ENCODE assay signal across 1 cellular context in the genomic region with DNA sequence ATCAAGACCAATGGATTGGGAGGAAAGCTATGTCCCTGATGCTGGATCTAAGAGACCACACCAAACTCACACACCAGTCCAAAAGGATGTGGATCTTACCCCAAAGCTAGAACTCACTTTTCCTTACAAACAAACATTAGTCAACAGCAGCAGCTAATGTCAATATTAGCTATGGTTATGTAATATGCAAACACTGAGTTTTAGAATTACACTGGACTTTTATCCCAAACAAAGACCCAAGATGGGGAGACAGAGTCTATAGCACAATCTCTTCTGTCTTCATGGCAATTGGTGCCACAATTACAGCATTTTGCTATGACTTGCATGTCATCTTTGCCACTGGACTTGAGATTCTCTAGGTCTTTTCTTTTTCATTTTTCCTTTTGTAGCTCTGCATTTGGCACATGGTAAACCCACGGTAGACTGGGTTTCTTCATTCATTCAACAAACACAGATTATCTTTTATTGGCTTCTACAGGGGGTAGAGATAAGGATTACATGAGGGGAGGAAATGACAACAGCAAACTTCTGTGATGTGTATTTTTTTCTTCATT.
TF ChIP-seq lines count a peak whose summit lies in the region.

No MANE protein-coding gene starts in this region.

TF ChIP-seq in HepG2, 621 proteins besides CTCF, POLR2A, EP300 and RAD21 (continued from another document and continues in another):
- TF ChIP-seq THAP8 (CRISPR knock-in tag; IDR thresholded peaks at IDR 0.05; ENCODE audit: borderline replicate concordance) (no peak), MTF2 (CRISPR knock-in tag; IDR thresholded peaks at IDR 0.05; ENCODE audit: borderline replicate concordance) (no peak), FIP1L1 (IDR thresholded peaks at IDR 0.05; ENCODE audit: borderline replicate concordance, insufficient read depth, low read depth, low read length) (no peak), ZKSCAN8 (CRISPR knock-in tag; IDR thresholded peaks at IDR 0.05; ENCODE audit: borderline replicate concordance) (peak; percentile 98), ZMYM4 (CRISPR knock-in tag; IDR thresholded peaks at IDR 0.05) (peak; percentile 88), KDM3A (CRISPR knock-in tag; IDR thresholded peaks at IDR 0.05; ENCODE audit: low read depth) (peak; percentile 96), RERE (CRISPR knock-in tag; IDR thresholded peaks at IDR 0.05; ENCODE audit: low read depth) (peak; percentile 98), CHD2 (IDR thresholded peaks at IDR 0.05; ENCODE audit: low read depth, low read length) (no peak), ZNF329 (CRISPR knock-in tag; IDR thresholded peaks at IDR 0.05; ENCODE audit: low read depth) (no peak), IKZF1 (IDR thresholded peaks at IDR 0.05) (no peak), RFX5 (IDR thresholded peaks at IDR 0.05; ENCODE audit: low read depth, low read length) (no peak), PLSCR1 (CRISPR knock-in tag; IDR thresholded peaks at IDR 0.05; ENCODE audit: borderline replicate concordance) (no peak), ZNF850 (CRISPR knock-in tag; conservative IDR thresholded peaks at IDR 0.05) (0 out of 2 replicates have a peak, but pooled peaks have one; percentile 13), ZNF777 (CRISPR knock-in tag; IDR thresholded peaks at IDR 0.05) (no peak), YY1 (IDR thresholded peaks at IDR 0.05; ENCODE audit: insufficient read depth, insufficient replicate concordance, low read depth, low read length) (peak; percentile 36), ZNF296 (CRISPR knock-in tag; conservative IDR thresholded peaks at IDR 0.05) (no peak), ZNF773 (CRISPR knock-in tag; IDR thresholded peaks at IDR 0.05; ENCODE audit: borderline replicate concordance) (no peak), ZNF720 (CRISPR knock-in tag; IDR thresholded peaks at IDR 0.05) (no peak), TFDP2 (CRISPR knock-in tag; IDR thresholded peaks at IDR 0.05) (0 out of 2 replicates have a peak, but pooled peaks have one; percentile 41), ZNF3 (CRISPR knock-in tag; IDR thresholded peaks at IDR 0.05) (peak; percentile 97), TERF1 (CRISPR knock-in tag; IDR thresholded peaks at IDR 0.05) (no peak), MNT (IDR thresholded peaks at IDR 0.05) (peak; percentile 7; the same call in 1 of the 2 replicates), NR3C1 (CRISPR knock-in tag; IDR thresholded peaks at IDR 0.05) (no peak), SMC3 (IDR thresholded peaks at IDR 0.05; ENCODE audit: low read length) (peak; percentile 52), ATF7 (IDR thresholded peaks at IDR 0.05) (peak; percentile 73), ATF7 (CRISPR knock-in tag; IDR thresholded peaks at IDR 0.05) (no peak; the same call in 1 of the 2 replicates), PATZ1 (CRISPR knock-in tag; IDR thresholded peaks at IDR 0.05) (peak; percentile 93), PPARG (CRISPR knock-in tag; conservative IDR thresholded peaks at IDR 0.05) (peak; percentile 97), ZNF710 (CRISPR knock-in tag; IDR thresholded peaks at IDR 0.05; ENCODE audit: borderline replicate concordance) (peak; percentile 88), IKZF4 (CRISPR knock-in tag; IDR thresholded peaks at IDR 0.05; ENCODE audit: borderline replicate concordance, low read depth, not compliant biosample characterization) (no peak), ZNF432 (CRISPR knock-in tag; IDR thresholded peaks at IDR 0.05; ENCODE audit: borderline replicate concordance) (no peak), MXD3 (CRISPR knock-in tag; IDR thresholded peaks at IDR 0.05) (no peak)
- TF ChIP-seq, protein P1, sequence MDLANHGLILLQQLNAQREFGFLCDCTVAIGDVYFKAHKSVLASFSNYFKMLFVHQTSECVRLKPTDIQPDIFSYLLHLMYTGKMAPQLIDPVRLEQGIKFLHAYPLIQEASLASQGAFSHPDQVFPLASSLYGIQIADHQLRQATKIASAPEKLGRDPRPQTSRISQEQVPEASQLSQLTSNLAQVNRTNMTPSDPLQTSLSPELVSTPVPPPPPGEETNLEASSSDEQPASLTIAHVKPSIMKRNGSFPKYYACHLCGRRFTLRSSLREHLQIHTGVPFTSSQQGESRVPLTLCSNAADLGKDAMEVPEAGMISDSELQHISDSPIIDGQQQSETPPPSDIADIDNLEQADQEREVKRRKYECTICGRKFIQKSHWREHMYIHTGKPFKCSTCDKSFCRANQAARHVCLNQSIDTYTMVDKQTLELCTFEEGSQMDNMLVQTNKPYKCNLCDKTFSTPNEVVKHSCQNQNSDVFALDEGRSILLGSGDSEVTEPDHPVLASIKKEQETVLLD (CRISPR knock-in tag; IDR thresholded peaks at IDR 0.05; ENCODE audit: low read depth): no peak
- TF ChIP-seq, protein P2, sequence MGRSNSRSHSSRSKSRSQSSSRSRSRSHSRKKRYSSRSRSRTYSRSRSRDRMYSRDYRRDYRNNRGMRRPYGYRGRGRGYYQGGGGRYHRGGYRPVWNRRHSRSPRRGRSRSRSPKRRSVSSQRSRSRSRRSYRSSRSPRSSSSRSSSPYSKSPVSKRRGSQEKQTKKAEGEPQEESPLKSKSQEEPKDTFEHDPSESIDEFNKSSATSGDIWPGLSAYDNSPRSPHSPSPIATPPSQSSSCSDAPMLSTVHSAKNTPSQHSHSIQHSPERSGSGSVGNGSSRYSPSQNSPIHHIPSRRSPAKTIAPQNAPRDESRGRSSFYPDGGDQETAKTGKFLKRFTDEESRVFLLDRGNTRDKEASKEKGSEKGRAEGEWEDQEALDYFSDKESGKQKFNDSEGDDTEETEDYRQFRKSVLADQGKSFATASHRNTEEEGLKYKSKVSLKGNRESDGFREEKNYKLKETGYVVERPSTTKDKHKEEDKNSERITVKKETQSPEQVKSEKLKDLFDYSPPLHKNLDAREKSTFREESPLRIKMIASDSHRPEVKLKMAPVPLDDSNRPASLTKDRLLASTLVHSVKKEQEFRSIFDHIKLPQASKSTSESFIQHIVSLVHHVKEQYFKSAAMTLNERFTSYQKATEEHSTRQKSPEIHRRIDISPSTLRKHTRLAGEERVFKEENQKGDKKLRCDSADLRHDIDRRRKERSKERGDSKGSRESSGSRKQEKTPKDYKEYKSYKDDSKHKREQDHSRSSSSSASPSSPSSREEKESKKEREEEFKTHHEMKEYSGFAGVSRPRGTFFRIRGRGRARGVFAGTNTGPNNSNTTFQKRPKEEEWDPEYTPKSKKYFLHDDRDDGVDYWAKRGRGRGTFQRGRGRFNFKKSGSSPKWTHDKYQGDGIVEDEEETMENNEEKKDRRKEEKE (IDR thresholded peaks at IDR 0.05): no peak
